Comparison of ENCODE assay signal across 8 cellular contexts in the genomic region with DNA sequence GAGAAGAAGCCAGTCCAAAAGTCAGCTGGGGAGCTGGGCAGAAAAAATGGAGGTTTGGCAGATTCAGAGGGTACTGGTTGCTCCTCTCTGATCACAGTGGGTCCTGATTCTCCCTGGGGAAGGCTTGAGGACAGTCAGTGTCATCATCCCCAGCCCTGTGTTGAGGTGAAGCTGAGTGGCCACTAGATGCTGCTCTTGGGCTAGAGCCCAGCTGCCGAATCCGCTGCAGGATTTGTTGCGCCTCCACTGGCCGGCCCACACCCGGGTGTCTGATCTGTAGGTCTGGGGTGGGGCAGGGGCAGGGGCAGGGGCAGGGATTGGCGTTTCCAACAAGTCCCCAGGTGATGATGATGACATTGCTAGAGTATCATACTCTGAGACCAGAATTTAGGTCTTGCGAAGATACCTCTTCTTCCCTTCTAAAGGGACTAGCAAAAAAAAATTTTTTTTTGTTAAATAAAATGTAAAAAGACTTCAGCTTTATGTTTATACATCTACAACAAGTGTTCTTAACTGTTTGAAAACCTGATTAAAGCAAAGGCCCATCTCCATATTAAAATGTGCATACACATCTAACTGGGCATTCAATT.
DNase-seq lines count a peak whose midpoint lies in the region; ATAC-seq and TF ChIP-seq lines count a peak whose summit lies in the region.

No MANE protein-coding gene starts in this region.

- H3K18ac ChIP-seq in mesenchymal stem cell (ENCODE audit: low read depth in 1 of 2, low read length in 2 of 2): no peak overlapping the region

- H3K4me1 ChIP-seq in GM23248 (ENCODE audit: insufficient read depth) (peaks cover 11% of the 10 kb centered on the region), OCI-LY1 (ENCODE audit: insufficient read depth, low read length, severe bottlenecking) (no peaks in the 10 kb centered on the region), mesenchymal stem cell (ENCODE audit: control insufficient read depth, insufficient read depth, low read depth, low read length) (peaks cover 18% of the 10 kb centered on the region)

- no peaks in the 10 kb centered on the region for H3K36me3 ChIP-seq in GM23248 (ENCODE audit: low read depth)
- peaks cover 53% of the 10 kb centered on the region for H3K36me3 ChIP-seq in OCI-LY1 (ENCODE audit: insufficient read depth, low read length)
- peaks cover 0 to 27% of the 10 kb centered on the region in 2 experiments for H3K36me3 ChIP-seq in mesenchymal stem cell (ENCODE audit: control insufficient read depth in 1 of 2, insufficient read depth in 2 of 2, low read depth in 1 of 2, low read length in 2 of 2)

- H3K9me3 ChIP-seq in GM23248 (ENCODE audit: low read depth) (no peaks in the 10 kb centered on the region), OCI-LY1 (ENCODE audit: low read length) (no peaks in the 10 kb centered on the region), mesenchymal stem cell (ENCODE audit: control insufficient read depth, low read length) (no peaks in the 10 kb centered on the region)

- H3K4me3 ChIP-seq in GM23248 (no peak overlapping the region), OCI-LY1 (ENCODE audit: low read depth, low read length, poor library complexity, severe bottlenecking) (no peak overlapping the region), mesenchymal stem cell (ENCODE audit: insufficient read depth in 1 of 2, low read depth in 1 of 2, low read length in 2 of 2) (no peak overlapping the region)

- H3F3A ChIP-seq in GM23248 (ENCODE audit: insufficient read depth): peaks cover 6% of the 10 kb centered on the region; the same call in 1 of the 2 replicates
- no peaks in the 10 kb centered on the region for H3F3A ChIP-seq in OCI-LY1 (ENCODE audit: insufficient read depth, low read length)

- no peaks in the 10 kb centered on the region for H4K20me1 ChIP-seq in GM23248 (ENCODE audit: insufficient read depth)
- H4K20me1 ChIP-seq in OCI-LY1 (ENCODE audit: insufficient read depth, low read length): no peaks in the 10 kb centered on the region

- H2AK5ac ChIP-seq in mesenchymal stem cell (ENCODE audit: low read length, severe bottlenecking): no peak overlapping the region

- DNase-seq in AG08396 (ENCODE audit: low spot score) (peak; percentile 83), GM23248 (peak; percentile 89), dermis microvascular lymphatic vessel endothelial cell (ENCODE audit: low read depth in 2 of 2) (peak; percentile 43 to 81), mesenchymal stem cell (peak; percentile 77), mesenteric fat pad (ENCODE audit: low spot score) (no peak)
- DNase-seq in stimulated activated CD4-positive, alpha-beta T cell treated with anti-CD3 and anti-CD28 coated beads, Interleukin-4, amount 100 ng/mL, for 4 hours: no peak

- no peak overlapping the region for H3K4ac ChIP-seq in mesenchymal stem cell (ENCODE audit: low read depth in 1 of 2, low read length in 2 of 2)

- 16 to 17% methylated on average over 7 of the region's 7 CpGs for WGBS in GM23248 (ENCODE audit: low coverage in 1 of 2, low lambda C conversion rate in 2 of 2, missing lambda C conversion rate in 2 of 2), 2 experiments
- 12% methylated on average over 5 of the region's 7 CpGs for WGBS in mesenchymal stem cell

- no peak overlapping the region for H2BK12ac ChIP-seq in mesenchymal stem cell (ENCODE audit: low read length in 2 of 2)

- no peaks in the 10 kb centered on the region for H3K9me2 ChIP-seq in GM23248 (ENCODE audit: insufficient read depth)
- no peaks in the 10 kb centered on the region for H3K9me2 ChIP-seq in OCI-LY1 (ENCODE audit: low read depth, low read length)

- H3K27ac ChIP-seq in GM23248: no peak overlapping the region
- H3K27ac ChIP-seq in OCI-LY1 (ENCODE audit: low read depth, low read length, poor library complexity, severe bottlenecking): no peak overlapping the region
- H3K27ac ChIP-seq in mesenchymal stem cell (ENCODE audit: low read length, poor library complexity, severe bottlenecking): no peak overlapping the region

- no peak for ATAC-seq in GM18511 (IDR thresholded peaks at IDR 0.05; ENCODE audit: unreplicated experiment)

- no peak overlapping the region for H3K23ac ChIP-seq in mesenchymal stem cell (ENCODE audit: low read length in 2 of 2)

- H2BK15ac ChIP-seq in mesenchymal stem cell (ENCODE audit: low read depth, poor library complexity, severe bottlenecking): no peak overlapping the region

- H3K27me3 ChIP-seq in GM23248 (replicated peaks; ENCODE audit: insufficient read depth) (no peaks in the 10 kb centered on the region), OCI-LY1 (ENCODE audit: insufficient read depth, low read length) (no peaks in the 10 kb centered on the region), mesenchymal stem cell (ENCODE audit: control insufficient read depth in 1 of 2, insufficient read depth in 1 of 2, low read length in 2 of 2) (no peaks in the 10 kb centered on the region)

- no peak overlapping the region for H2BK120ac ChIP-seq in mesenchymal stem cell (ENCODE audit: low read depth, low read length)

- H2AFZ ChIP-seq in GM23248 (no peak overlapping the region), OCI-LY1 (ENCODE audit: low read length) (no peak overlapping the region), mesenchymal stem cell (ENCODE audit: low read depth, low read length) (no peak overlapping the region)

- H3K4me2 ChIP-seq in GM23248 (ENCODE audit: unreplicated experiment) (no peak overlapping the region), OCI-LY1 (ENCODE audit: low read length) (no peak overlapping the region), mesenchymal stem cell (ENCODE audit: low read length, poor library complexity, severe bottlenecking) (no peak overlapping the region)

- H4K8ac ChIP-seq in mesenchymal stem cell (ENCODE audit: low read length): no peak overlapping the region

- H4K91ac ChIP-seq in mesenchymal stem cell (ENCODE audit: low read length): no peak overlapping the region

- H3K9ac ChIP-seq in GM23248 (no peak overlapping the region), OCI-LY1 (ENCODE audit: low read length) (no peak overlapping the region), mesenchymal stem cell (ENCODE audit: low read length) (no peak overlapping the region)

- TF ChIP-seq CTCF in OCI-LY1 (IDR thresholded peaks at IDR 0.05; ENCODE audit: low read length): peak; percentile 79

- no peaks in the 10 kb centered on the region for H3K79me2 ChIP-seq in GM23248 (ENCODE audit: insufficient read depth)
- no peaks in the 10 kb centered on the region for H3K79me2 ChIP-seq in OCI-LY1 (ENCODE audit: insufficient read depth, low read length)

- in situ Hi-C loops in GM23248 (cut with MboI): loop anchor here (25.0 kb wide), 3 partner anchors 275 to 600 kb away; partner anchors contain the start of gene RPS14

- no peak overlapping the region for H2BK5ac ChIP-seq in mesenchymal stem cell (ENCODE audit: low read depth, low read length, poor library complexity, severe bottlenecking)

- H3K79me1 ChIP-seq in mesenchymal stem cell (replicated peaks; ENCODE audit: low read length, poor library complexity, severe bottlenecking): no peaks in the 10 kb centered on the region

- H3K14ac ChIP-seq in mesenchymal stem cell (ENCODE audit: low read length in 2 of 2): no peak overlapping the region

Comparison
In these comparisons a context has a peak if more than half of its experiments do, and no peak if none do; other contexts are left out.
1. DNase-seq: peak in AG08396 (single experiment), GM23248 (single experiment), dermis microvascular lymphatic vessel endothelial cell (2 of 2) and mesenchymal stem cell (single experiment); none in mesenteric fat pad (single experiment) and stimulated activated CD4-positive, alpha-beta T cell treated with anti-CD3 and anti-CD28 coated beads, Interleukin-4, amount 100 ng/mL, for 4 hours (0 of 2).